Comparison of ENCODE assay signal across 29 cellular contexts in genomic region chr13:111642156-111642767, GRCh38.
"Had no signal": no experiment of that assay in that cellular context is flagged by ENCODE, and none has a peak within 500 bp of the region (broad histone marks: within the 10 kb centered on the region; RNA-seq: fewer than 3 reads in every experiment).

No MANE protein-coding gene starts in this region.

- H3K9ac ChIP-seq: parathyroid adenoma had no signal

- H3K4me3 ChIP-seq: left lung, lower lobe of right lung, psoas muscle, right lobe of liver, smooth muscle cell, tibial nerve, uterus had no signal

- H3K4me2 ChIP-seq: smooth muscle cell had no signal

- H3K4me3 Mint-ChIP-seq: immature natural killer cell; mesothelial cell of epicardium; naive B cell; natural killer cell; nephron progenitor cell; stimulated activated memory B cell treated with anti-CD40 and anti-IgM and Interleukin-4, amounts not matched to agents 10 μg/mL and 1 μg/mL and 100 μg/mL, for 72 hours; stimulated activated naive CD8-positive, alpha-beta T cell treated with anti-CD3 and anti-CD28 coated beads, Interleukin-15, amount 100 ng/mL, for 72 hours; type B pancreatic cell had no signal

- H3K27me3 Mint-ChIP-seq: stimulated activated memory B cell treated with anti-CD40 and anti-IgM and Interleukin-4, amounts not matched to agents 10 μg/mL and 1 μg/mL and 100 μg/mL, for 72 hours had no signal

- H2AFZ ChIP-seq: parathyroid adenoma had no signal

- H3K36me3 Mint-ChIP-seq: immature natural killer cell; mesothelial cell of epicardium; naive B cell; natural killer cell; stimulated activated memory B cell treated with anti-CD40 and anti-IgM and Interleukin-4, amounts not matched to agents 10 μg/mL and 1 μg/mL and 100 μg/mL, for 72 hours; type B pancreatic cell had no signal

- H3K27ac ChIP-seq: left lung, lower lobe of right lung, neutrophil, parathyroid adenoma, psoas muscle, right lobe of liver, tibial nerve, uterus had no signal

- DNase-seq: hypothalamus; immature natural killer cell; kidney; left colon; left lung; lower lobe of right lung; mammary epithelial cell; mesenchymal stem cell; naive B cell; natural killer cell; nephron progenitor cell; occipital lobe; psoas muscle; stimulated activated CD4-positive, alpha-beta T cell treated with anti-CD3 and anti-CD28 coated beads, Interleukin-1b, Interleukin-23, amount 100 ng/mL, for 48 hours; stimulated activated CD4-positive, alpha-beta T cell treated with anti-CD3 and anti-CD28 coated beads, Interleukin-2, amount 100 ng/mL, for 48 hours; stimulated activated CD4-positive, alpha-beta T cell treated with anti-CD3 and anti-CD28 coated beads, Interleukin-4, amount 100 ng/mL, for 4 hours; stimulated activated CD8-positive, alpha-beta memory T cell treated with anti-CD3 and anti-CD28 coated beads, Interleukin-4, amount 100 ng/mL, for 48 hours; stimulated activated naive CD4-positive, alpha-beta T cell treated with Interleukin-2 at 50 U/mL for 16 hours; stimulated activated naive CD8-positive, alpha-beta T cell treated with anti-CD3 and anti-CD28 coated beads, Interleukin-15, amount 100 ng/mL, for 72 hours; substantia nigra; uterus had no signal

- H3K9me3 ChIP-seq: left lung, lower lobe of right lung, neutrophil, psoas muscle, right lobe of liver, tibial nerve, uterus had no signal

- H3K9me3 Mint-ChIP-seq: immature natural killer cell; mesothelial cell of epicardium; natural killer cell; nephron progenitor cell; stimulated activated memory B cell treated with anti-CD40 and anti-IgM and Interleukin-4, amounts not matched to agents 10 μg/mL and 1 μg/mL and 100 μg/mL, for 72 hours; stimulated activated naive CD8-positive, alpha-beta T cell treated with anti-CD3 and anti-CD28 coated beads, Interleukin-15, amount 100 ng/mL, for 72 hours; type B pancreatic cell had no signal

- H3K36me3 ChIP-seq: left lung, lower lobe of right lung, neutrophil, right lobe of liver, tibial nerve, uterus had no signal

- H3K4me1 Mint-ChIP-seq: immature natural killer cell; mesothelial cell of epicardium; naive B cell; natural killer cell; stimulated activated memory B cell treated with anti-CD40 and anti-IgM and Interleukin-4, amounts not matched to agents 10 μg/mL and 1 μg/mL and 100 μg/mL, for 72 hours; stimulated activated naive CD8-positive, alpha-beta T cell treated with anti-CD3 and anti-CD28 coated beads, Interleukin-15, amount 100 ng/mL, for 72 hours had no signal

- H3K27ac Mint-ChIP-seq: immature natural killer cell; mesothelial cell of epicardium; natural killer cell; nephron progenitor cell; stimulated activated memory B cell treated with anti-CD40 and anti-IgM and Interleukin-4, amounts not matched to agents 10 μg/mL and 1 μg/mL and 100 μg/mL, for 72 hours; stimulated activated naive CD8-positive, alpha-beta T cell treated with anti-CD3 and anti-CD28 coated beads, Interleukin-15, amount 100 ng/mL, for 72 hours; type B pancreatic cell had no signal

- ATAC-seq: left colon; left lung; lower lobe of right lung; natural killer cell; psoas muscle; right lobe of liver; stimulated activated memory B cell treated with anti-CD40 and anti-IgM and Interleukin-4, amounts not matched to agents 10 μg/mL and 1 μg/mL and 100 μg/mL, for 72 hours; stimulated activated naive CD8-positive, alpha-beta T cell treated with anti-CD3 and anti-CD28 coated beads, Interleukin-15, amount 100 ng/mL, for 72 hours had no signal

- H3K27me3 ChIP-seq: neutrophil, right lobe of liver, tibial nerve, uterus had no signal

- H3K4me1 ChIP-seq: left lung, lower lobe of right lung, parathyroid adenoma, psoas muscle, right lobe of liver, tibial nerve, uterus had no signal

- H3K79me2 ChIP-seq: parathyroid adenoma had no signal
